Comparison of ENCODE assay signal across 22 cellular contexts in the genomic region with DNA sequence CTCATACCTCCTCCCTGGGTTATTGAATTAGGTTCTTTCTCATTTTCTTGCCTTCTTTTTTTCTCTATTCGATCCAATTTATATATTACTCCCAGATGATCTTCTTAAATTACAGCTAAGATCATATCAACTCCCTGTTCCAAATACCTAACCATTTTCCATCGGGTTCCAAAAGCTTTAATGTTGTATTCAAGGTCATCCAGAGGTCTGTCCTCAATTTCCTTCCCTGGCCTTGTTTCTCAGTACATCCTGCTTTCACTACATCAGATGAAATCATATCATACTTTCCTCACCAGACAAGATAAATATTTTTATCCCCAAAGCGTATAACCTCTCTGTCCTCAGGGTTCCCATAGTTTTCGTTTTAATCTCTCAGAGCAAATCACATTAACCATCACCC. TPM values are rescaled to one million over a fixed set of nuclear protein-coding genes. Genes with fewer than 3 reads are reported as not detected.
"Had no signal": no experiment of that assay in that cellular context is flagged by ENCODE, and none has a peak within 500 bp of the region (broad histone marks: within the 10 kb centered on the region; RNA-seq: fewer than 3 reads in every experiment).

No MANE protein-coding gene starts in this region.

- DNase-seq: Kasumi-1, MM.1S, MV-4-11, NCI-H1048, NCI-H1105, NCI-H1417, NCI-H1436 treated with DMSO at 0.1 percent for 48 hours, NCI-H1694, NCI-H187 treated with DMSO at 0.1 percent for 48 hours, NCI-H2029 treated with DMSO at 0.1 percent for 48 hours, NCI-H2227 treated with DMSO at 0.1 percent for 48 hours, NCI-H446, NCI-H510A, NCI-H524 treated with DMSO at 0.1 percent for 48 hours, NCI-H69, NCI-H774, RPMI8226, SHP77, SW 1271 had no signal

- ATAC-seq: K562 had no signal

- H3K4me3 ChIP-seq: K562 had no signal

- H3K27ac ChIP-seq: HL-60, KMS-11 had no signal

RNA-seq across cellular contexts. Expression of gene GREB1L, which starts 36.3 kb away (rescaled TPM):
- total RNA-seq: K562 had no signal
